8 cellular contexts compared by ENCODE assay signal in genomic region chr9:128657344-128657704, GRCh38. TPM values are rescaled to one million over a fixed set of nuclear protein-coding genes. Genes with fewer than 3 reads are reported as not detected.
DNase-seq lines count a peak whose midpoint lies in the region; ATAC-seq and TF ChIP-seq lines count a peak whose summit lies in the region.

No MANE protein-coding gene starts in this region.

- H3K36me3 Mint-ChIP-seq in natural killer cell treated with Interleukin-12 subunit alpha and Interleukin-12 subunit beta and Interleukin-15 and Interleukin-18, amount 100 ng/mL, for 72 hours: no peaks in the 10 kb centered on the region

- no peaks in the 10 kb centered on the region for H3K9me2 ChIP-seq in Karpas-422 (replicated peaks; ENCODE audit: insufficient read depth, low read length)

- peak overlapping the region; percentile 74 for H3K4me2 ChIP-seq in Karpas-422 (ENCODE audit: low read depth, low read length, poor library complexity, severe bottlenecking)

- no peak for TF ChIP-seq CTCF in A673 (conservative IDR thresholded peaks at IDR 0.05; ENCODE audit: low read depth, low read length)

- H3K79me2 ChIP-seq in Karpas-422 (ENCODE audit: low read length): peaks cover 9% of the 10 kb centered on the region

- H2AFZ ChIP-seq in Karpas-422 (ENCODE audit: low read length): peak overlapping the region; percentile 86; the same call in 1 of the 2 replicates

- POLR2A ChIA-PET in A673 (lab: Charles Lee; ENCODE audit: low non-redundant PET): no interaction called here

- no peaks in the 10 kb centered on the region for H3K9me3 Mint-ChIP-seq in natural killer cell treated with Interleukin-12 subunit alpha and Interleukin-12 subunit beta and Interleukin-15 and Interleukin-18, amount 100 ng/mL, for 72 hours

- no peaks in the 10 kb centered on the region for H3K27me3 ChIP-seq in A673 (replicated peaks; ENCODE audit: insufficient read depth, low read depth, low read length, poor library complexity)
- no peaks in the 10 kb centered on the region for H3K27me3 ChIP-seq in Karpas-422 (ENCODE audit: low read length)

- H3K9ac ChIP-seq in Karpas-422 (ENCODE audit: low read length): peak overlapping the region; percentile 92

- ATAC-seq in natural killer cell treated with Interleukin-12 subunit alpha and Interleukin-12 subunit beta and Interleukin-15 and Interleukin-18, amount 100 ng/mL, for 72 hours: no peak
- no peak for ATAC-seq in HG02840 (IDR thresholded peaks at IDR 0.05; ENCODE audit: low FRiP score, unreplicated experiment)

- H3K4me3 ChIP-seq in A673 (ENCODE audit: low read depth, low read length, poor library complexity, severe bottlenecking) (peak overlapping the region; percentile 69), Karpas-422 (ENCODE audit: low read length) (peak overlapping the region; percentile 83)

- H3K4me3 Mint-ChIP-seq in natural killer cell treated with Interleukin-12 subunit alpha and Interleukin-12 subunit beta and Interleukin-15 and Interleukin-18, amount 100 ng/mL, for 72 hours: peak overlapping the region; percentile 96

- no peaks in the 10 kb centered on the region for H4K20me1 ChIP-seq in Karpas-422 (ENCODE audit: insufficient read depth, low read depth, low read length)

- peak overlapping the region; percentile 99 to 100 for H3K27ac Mint-ChIP-seq in natural killer cell treated with Interleukin-12 subunit alpha and Interleukin-12 subunit beta and Interleukin-15 and Interleukin-18, amount 100 ng/mL, for 72 hours

- intact Hi-C loops in A673 (cut with micrococcal nuclease; ENCODE audit: unreplicated experiment): no loop called here

- H3K27ac ChIP-seq in A673 (ENCODE audit: low read depth, low read length, poor library complexity, severe bottlenecking) (peak overlapping the region; percentile 100), Karpas-422 (ENCODE audit: low read length) (peak overlapping the region; percentile 88), caudate nucleus (ENCODE audit: low read depth, low read length) (peak overlapping the region; percentile 100)

- peaks cover 4 to 5% of the 10 kb centered on the region in 2 donors for H3K4me1 Mint-ChIP-seq in natural killer cell treated with Interleukin-12 subunit alpha and Interleukin-12 subunit beta and Interleukin-15 and Interleukin-18, amount 100 ng/mL, for 72 hours (ENCODE audit: low read depth in 2 of 2)

- DNase-seq in A673 (ENCODE audit: low spot score) (no peak), Karpas-422 (no peak), caudate nucleus (lab: John Stamatoyannopoulos, UW) (no peak), GM03348 (ENCODE audit: low spot score) (no peak), NCI-H748 treated with DMSO at 0.1 percent for 48 hours (lab: John Stamatoyannopoulos, UW) (no peak), SIG-M5 treated with dmso at 0.1 percent for 504 hours (lab: John Stamatoyannopoulos, UW; ENCODE audit: unreplicated experiment) (no peak)
- no peak for DNase-seq in natural killer cell treated with Interleukin-12 subunit alpha and Interleukin-12 subunit beta and Interleukin-15 and Interleukin-18, amount 100 ng/mL, for 72 hours (ENCODE audit: low spot score)

- H3K4me1 ChIP-seq in A673 (ENCODE audit: insufficient read depth, low read length, poor library complexity, severe bottlenecking) (no peaks in the 10 kb centered on the region), Karpas-422 (ENCODE audit: low read length) (peaks cover 13% of the 10 kb centered on the region)

- CTCF ChIA-PET in A673 (lab: Charles Lee): interaction anchor here (0.5 kb wide), 1 partner anchor 20 kb away, joined by 3 read pairs; no protein-coding TSS in a partner anchor

- no peaks in the 10 kb centered on the region for H3K27me3 Mint-ChIP-seq in natural killer cell treated with Interleukin-12 subunit alpha and Interleukin-12 subunit beta and Interleukin-15 and Interleukin-18, amount 100 ng/mL, for 72 hours

- BruUV-seq in A673 (replicated peaks; lab: Mats Ljungman, UMichigan): TSS peak; percentile 90

- H3K36me3 ChIP-seq in A673 (ENCODE audit: insufficient read depth, low read length, poor library complexity, severe bottlenecking): no peaks in the 10 kb centered on the region
- no peaks in the 10 kb centered on the region for H3K36me3 ChIP-seq in Karpas-422 (ENCODE audit: insufficient read depth, low read length)

- H3K9me3 ChIP-seq in A673 (ENCODE audit: low read depth, low read length, poor library complexity, severe bottlenecking) (no peaks in the 10 kb centered on the region), Karpas-422 (ENCODE audit: low read length) (no peaks in the 10 kb centered on the region)

RNA-seq across cellular contexts. Expression of gene DYNC2I2, which starts 0.7 kb away (rescaled TPM):
- 135 TPM in 2 replicates for total RNA-seq in A673 (2021)
- 38.9 and 73.2 TPM in 2 replicates for total RNA-seq in Karpas-422 (2014; rRNA removed; shearing (Covaris generic); ENCODE audit: low replicate concordance)
- 10 to 100 TPM; 23.7 to 62.6 TPM for total RNA-seq in natural killer cell treated with Interleukin-12 subunit alpha and Interleukin-12 subunit beta and Interleukin-15 and Interleukin-18, amount 100 ng/mL, for 72 hours

RNA-seq across cellular contexts. Expression of gene SET, which starts 31.7 kb away (rescaled TPM):
- total RNA-seq in A673 (2021): 942 and 1,009 TPM in 2 replicates
- total RNA-seq in Karpas-422 (2014; rRNA removed; shearing (Covaris generic); ENCODE audit: low replicate concordance): 378 and 638 TPM in 2 replicates
- 100 to 1,000 TPM; 495 to 800 TPM for total RNA-seq in natural killer cell treated with Interleukin-12 subunit alpha and Interleukin-12 subunit beta and Interleukin-15 and Interleukin-18, amount 100 ng/mL, for 72 hours

RNA-seq across cellular contexts. Expression of gene PKN3, which starts 45.0 kb away (rescaled TPM):
- 12.3 and 21.5 TPM in 2 replicates for total RNA-seq in A673 (2021)
- 0.04 TPM in 1 of 2 replicates, not detected in the other for total RNA-seq in Karpas-422 (2014; rRNA removed; shearing (Covaris generic); ENCODE audit: low replicate concordance)
- total RNA-seq in natural killer cell treated with Interleukin-12 subunit alpha and Interleukin-12 subunit beta and Interleukin-15 and Interleukin-18, amount 100 ng/mL, for 72 hours: 1 to 10 TPM; 7.0 to 8.0 TPM
